8 cellular contexts compared by ENCODE assay signal in genomic region chr11:65652511-65653228, GRCh38. TPM values are rescaled to one million over a fixed set of nuclear protein-coding genes. Genes with fewer than 3 reads are reported as not detected.
DNase-seq lines count a peak whose midpoint lies in the region; ATAC-seq and FAIRE-seq lines count a peak whose summit lies in the region.

No MANE protein-coding gene starts in this region.

- WGBS in mesodermal cell (ENCODE audit: insufficient coverage in 2 of 2), 2 experiments: 2% methylated on average over 56 to 57 of the region's 68 CpGs

- H3K9me3 ChIP-seq in endocrine pancreas (ENCODE audit: control insufficient read depth, low read length) (no peaks in the 10 kb centered on the region), mesodermal cell (ENCODE audit: control insufficient read depth, low read length) (no peaks in the 10 kb centered on the region)

- FAIRE-seq in HTR-8/SVneo (lab: Jason Lieb, UNC): peak; percentile 95

- H3K36me3 ChIP-seq in endocrine pancreas (ENCODE audit: control insufficient read depth, insufficient read depth, low read length) (peaks cover 4% of the 10 kb centered on the region), mesodermal cell (ENCODE audit: control insufficient read depth, insufficient read depth, low read length) (peaks cover 66% of the 10 kb centered on the region)

- peak overlapping the region; percentile 80 for H3K9ac ChIP-seq in endocrine pancreas (ENCODE audit: control insufficient read depth, insufficient read depth, low read length)

- H3K27ac ChIP-seq in mesodermal cell (ENCODE audit: low read depth, low read length, severe bottlenecking): peak overlapping the region; percentile 98

- DNase-seq in COR-L47 (lab: John Stamatoyannopoulos, UW) (peak; percentile 90), HTR-8/SVneo (ENCODE audit: insufficient read length, low spot score) (peak; percentile 100), NOMO-1 treated with dmso at 0.1 percent for 144 hours (lab: John Stamatoyannopoulos, UW; ENCODE audit: unreplicated experiment) (peak; percentile 93)
- DNase-seq in activated CD8-positive, alpha-beta memory T cell treated with anti-CD3 and anti-CD28 coated beads, Interleukin-2, amount 50 U/mL, for 1 hour (ENCODE audit: extremely low read depth): peak; percentile 84
- peak; percentile 97 for DNase-seq in stimulated activated CD8-positive, alpha-beta memory T cell treated with anti-CD3 and anti-CD28 coated beads, Interleukin-15, amount 100 ng/mL, for 24 hours (ENCODE audit: low read depth)

- peak overlapping the region; percentile 37 for H3K4me3 ChIP-seq in endocrine pancreas (ENCODE audit: control insufficient read depth, insufficient read depth, low read length)
- peak overlapping the region; percentile 44 for H3K4me3 ChIP-seq in mesodermal cell (ENCODE audit: extremely low read depth, insufficient read depth, low read length, poor library complexity, severe bottlenecking)

- ATAC-seq in GM21367 (IDR thresholded peaks at IDR 0.05; ENCODE audit: unreplicated experiment): peak; percentile 64

- H3K4me1 ChIP-seq in endocrine pancreas (ENCODE audit: control insufficient read depth, insufficient read depth, low read length) (no peaks in the 10 kb centered on the region), mesodermal cell (ENCODE audit: control insufficient read depth, insufficient read depth, low read length, poor library complexity, severe bottlenecking) (peaks cover 11% of the 10 kb centered on the region)

- no peaks in the 10 kb centered on the region for H3K27me3 ChIP-seq in endocrine pancreas (ENCODE audit: control insufficient read depth, insufficient read depth, low read length)

RNA-seq across cellular contexts. Expression of gene RELA, which starts 10.0 kb away (rescaled TPM):
- polyA plus RNA-seq in mesodermal cell (2013, experiment 1 of 2): 50.7 TPM
- polyA plus RNA-seq in mesodermal cell (2013, experiment 2 of 2): 42.5 TPM

RNA-seq across cellular contexts. Expression of gene SIPA1, which starts 14.8 kb away (rescaled TPM):
- 57.2 TPM for polyA plus RNA-seq in mesodermal cell (2013, experiment 1 of 2)
- 46.6 TPM for polyA plus RNA-seq in mesodermal cell (2013, experiment 2 of 2)

RNA-seq across cellular contexts. Expression of gene PCNX3, which starts 37.1 kb away (rescaled TPM):
- polyA plus RNA-seq in mesodermal cell (2013, experiment 1 of 2): 25.5 TPM
- 21.0 TPM for polyA plus RNA-seq in mesodermal cell (2013, experiment 2 of 2)

RNA-seq across cellular contexts. Expression of gene MAP3K11, which starts 38.6 kb away (rescaled TPM):
- 76.0 TPM for polyA plus RNA-seq in mesodermal cell (2013, experiment 1 of 2)
- polyA plus RNA-seq in mesodermal cell (2013, experiment 2 of 2): 51.9 TPM

RNA-seq across cellular contexts. Expression of gene KCNK7, which starts 57.1 kb away (rescaled TPM):
- not detected for polyA plus RNA-seq in mesodermal cell (2013, experiment 1 of 2)
- polyA plus RNA-seq in mesodermal cell (2013, experiment 2 of 2): not detected

Comparison
In these comparisons a context has a peak if more than half of its experiments do, and no peak if none do; other contexts are left out.
1. Peak in every context shown above with its lines: DNase-seq, ATAC-seq, H3K4me3 ChIP-seq and H3K27ac ChIP-seq.